In genomic region chr12:49451468-49452259, GRCh38 we compare ENCODE assay signal across 16 cellular contexts.
DNase-seq lines count a peak whose midpoint lies in the region; ATAC-seq lines count a peak whose summit lies in the region.
"Had no signal": no experiment of that assay in that cellular context is flagged by ENCODE, and none has a peak within 500 bp of the region (broad histone marks: within the 10 kb centered on the region; RNA-seq: fewer than 3 reads in every experiment).

No MANE protein-coding gene starts in this region.

- peak overlapping the region; percentile 65 for H3K27ac Mint-ChIP-seq in activated naive CD4-positive, alpha-beta T cell treated with anti-CD3 and anti-CD28 coated beads, Interleukin-2, amount 10 ng/mL, durations not matched to agents 7 days and 5 days
- H3K27ac Mint-ChIP-seq in stimulated activated effector memory CD8-positive, alpha-beta T cell treated with anti-CD3 and anti-CD28 coated beads, Interleukin-12 subunit alpha, Interleukin-12 subunit beta, amount 100 ng/mL, for 72 hours = no peak overlapping the region
- H3K27ac Mint-ChIP-seq: progenitor cell of endocrine pancreas had no signal

- peaks cover 13% of the 10 kb centered on the region for H3K4me1 Mint-ChIP-seq in activated naive CD4-positive, alpha-beta T cell treated with anti-CD3 and anti-CD28 coated beads, Interleukin-2, amount 10 ng/mL, durations not matched to agents 7 days and 5 days
- peaks cover 15% of the 10 kb centered on the region for H3K4me1 Mint-ChIP-seq in stimulated activated effector memory CD8-positive, alpha-beta T cell treated with anti-CD3 and anti-CD28 coated beads, Interleukin-12 subunit alpha, Interleukin-12 subunit beta, amount 100 ng/mL, for 72 hours

- no peaks in the 10 kb centered on the region for H3K27me3 Mint-ChIP-seq in activated naive CD4-positive, alpha-beta T cell treated with anti-CD3 and anti-CD28 coated beads, Interleukin-2, amount 10 ng/mL, durations not matched to agents 7 days and 5 days
- H3K27me3 Mint-ChIP-seq: progenitor cell of endocrine pancreas had no signal

- ATAC-seq in GM21619 (IDR thresholded peaks at IDR 0.05; ENCODE audit: unreplicated experiment) (peak; percentile 82), HG03378 (IDR thresholded peaks at IDR 0.05; ENCODE audit: unreplicated experiment) (peak; percentile 81)
- ATAC-seq in stimulated activated effector memory CD8-positive, alpha-beta T cell treated with anti-CD3 and anti-CD28 coated beads, Interleukin-12 subunit alpha, Interleukin-12 subunit beta, amount 100 ng/mL, for 72 hours = peak; percentile 85
- ATAC-seq: left cardiac atrium, upper lobe of right lung had no signal

- DNase-seq in activated naive CD4-positive, alpha-beta T cell treated with anti-CD3 and anti-CD28 coated beads, Interleukin-2, amount 10 ng/mL, durations not matched to agents 7 days and 5 days = no peak
- DNase-seq in activated naive CD4-positive, alpha-beta T cell treated with Interleukin-2 at 50 U/mL for 16 hours = no peak
- no peak for DNase-seq in stimulated activated effector memory CD8-positive, alpha-beta T cell treated with anti-CD3 and anti-CD28 coated beads, Interleukin-12 subunit alpha, Interleukin-12 subunit beta, amount 100 ng/mL, for 72 hours (ENCODE audit: low spot score in 2 of 2)
- no peak for DNase-seq in NCI-H187 treated with DMSO at 0.1 percent for 48 hours (lab: John Stamatoyannopoulos, UW)
- no peak for DNase-seq in dermis blood vessel endothelial cell
- DNase-seq in iPS-NIHi11 (ENCODE audit: low spot score) = no peak
- DNase-seq: activated effector memory CD4-positive, alpha-beta T cell treated with anti-CD3 and anti-CD28 coated beads, Interleukin-2, amount 50 U/mL, for 16 hours; foreskin melanocyte; left cardiac atrium; NCI-H2081 treated with DMSO at 0.1 percent for 48 hours; OCI-M1; T1000; upper lobe of right lung had no signal

- peaks cover 4% of the 10 kb centered on the region for H3K36me3 Mint-ChIP-seq in activated naive CD4-positive, alpha-beta T cell treated with anti-CD3 and anti-CD28 coated beads, Interleukin-2, amount 10 ng/mL, durations not matched to agents 7 days and 5 days
- peaks cover 7% of the 10 kb centered on the region for H3K36me3 Mint-ChIP-seq in stimulated activated effector memory CD8-positive, alpha-beta T cell treated with anti-CD3 and anti-CD28 coated beads, Interleukin-12 subunit alpha, Interleukin-12 subunit beta, amount 100 ng/mL, for 72 hours

- CTCF ChIA-PET in activated naive CD4-positive, alpha-beta T cell treated with anti-CD3 and anti-CD28 coated beads, Interleukin-2, amount 10 ng/mL, durations not matched to agents 7 days and 5 days (lab: Charles Lee) = interaction anchor here (0.7 to 1.0 kb wide), 2 partner anchors 9 to 17 kb away, joined by 3 read pairs; no protein-coding TSS in a partner anchor

- no peak overlapping the region for H3K4me3 Mint-ChIP-seq in activated naive CD4-positive, alpha-beta T cell treated with anti-CD3 and anti-CD28 coated beads, Interleukin-2, amount 10 ng/mL, durations not matched to agents 7 days and 5 days
- H3K4me3 Mint-ChIP-seq in stimulated activated effector memory CD8-positive, alpha-beta T cell treated with anti-CD3 and anti-CD28 coated beads, Interleukin-12 subunit alpha, Interleukin-12 subunit beta, amount 100 ng/mL, for 72 hours = no peak overlapping the region

- peaks cover 2% of the 10 kb centered on the region for H3K9me3 Mint-ChIP-seq in activated naive CD4-positive, alpha-beta T cell treated with anti-CD3 and anti-CD28 coated beads, Interleukin-2, amount 10 ng/mL, durations not matched to agents 7 days and 5 days
- H3K9me3 Mint-ChIP-seq in stimulated activated effector memory CD8-positive, alpha-beta T cell treated with anti-CD3 and anti-CD28 coated beads, Interleukin-12 subunit alpha, Interleukin-12 subunit beta, amount 100 ng/mL, for 72 hours = no peaks in the 10 kb centered on the region
